Comparison of ENCODE assay signal across 9 cellular contexts in genomic region chr16:30472328-30472942, GRCh38. TPM values are rescaled to one million over a fixed set of nuclear protein-coding genes. Genes with fewer than 3 reads are reported as not detected.
DNase-seq lines count a peak whose midpoint lies in the region; ATAC-seq and TF ChIP-seq lines count a peak whose summit lies in the region.
"Had no signal": no experiment of that assay in that cellular context is flagged by ENCODE, and none has a peak within 500 bp of the region (broad histone marks: within the 10 kb centered on the region; RNA-seq: fewer than 3 reads in every experiment).

TSS of gene ITGAL (plus strand) at chr16:30472742. CDS start at chr16:30472838, 96 bp downstream.

- H3K36me3 Mint-ChIP-seq in osteocyte (ENCODE audit: unreplicated experiment) = no peaks in the 10 kb centered on the region

- peak; percentile 32 for ATAC-seq in GM21619 (IDR thresholded peaks at IDR 0.05; ENCODE audit: unreplicated experiment)

- DNase-seq in CD1c-positive myeloid dendritic cell (ENCODE audit: extremely low spot score) (peak; percentile 90), NOMO-1 treated with dmso at 0.1 percent for 144 hours (lab: John Stamatoyannopoulos, UW; ENCODE audit: unreplicated experiment) (peak; percentile 83), activated T-helper 1 cell treated with Interleukin-2 at 50 U/mL for 16 hours (ENCODE audit: low read depth) (peak; percentile 74), midbrain (lab: John Stamatoyannopoulos, UW) (peak; percentile 6), osteocyte (ENCODE audit: extremely low spot score, unreplicated experiment) (no peak), RKO (ENCODE audit: low spot score) (no peak)
- DNase-seq in stimulated activated naive CD4-positive, alpha-beta T cell (lab: John Stamatoyannopoulos, UW) = peak; percentile 53 to 85 (median 74)

- H3K4me3 Mint-ChIP-seq in osteocyte (ENCODE audit: unreplicated experiment) = no peak within 1 kb of the TSS

- peaks cover 15% of the 10 kb centered on the region for H3K27me3 Mint-ChIP-seq in osteocyte (ENCODE audit: unreplicated experiment)

- H3K9me3 Mint-ChIP-seq in osteocyte (ENCODE audit: unreplicated experiment) = no peaks in the 10 kb centered on the region

- no peak within 1 kb of the TSS for H3K27ac Mint-ChIP-seq in osteocyte (ENCODE audit: unreplicated experiment)

- TF ChIP-seq CTCF in osteocyte (IDR thresholded peaks at IDR 0.05) = no peak

- H3K4me1 Mint-ChIP-seq in osteocyte (ENCODE audit: unreplicated experiment) = no peaks in the 10 kb centered on the region

RNA-seq across cellular contexts. Expression of gene ITGAL, which starts in this region (rescaled TPM):
- total RNA-seq in osteocyte = not detected in 2 replicates
- total RNA-seq: cardiac muscle cell had no signal

Comparison
In these comparisons a context has a peak if more than half of its experiments do, and no peak if none do; other contexts are left out.
1. DNase-seq: peak in CD1c-positive myeloid dendritic cell (single experiment), NOMO-1 treated with dmso at 0.1 percent for 144 hours (single experiment), activated T-helper 1 cell treated with Interleukin-2 at 50 U/mL for 16 hours (single experiment), midbrain (single experiment) and stimulated activated naive CD4-positive, alpha-beta T cell (6 of 6); none in osteocyte (single experiment) and RKO (single experiment).